In the genomic region with DNA sequence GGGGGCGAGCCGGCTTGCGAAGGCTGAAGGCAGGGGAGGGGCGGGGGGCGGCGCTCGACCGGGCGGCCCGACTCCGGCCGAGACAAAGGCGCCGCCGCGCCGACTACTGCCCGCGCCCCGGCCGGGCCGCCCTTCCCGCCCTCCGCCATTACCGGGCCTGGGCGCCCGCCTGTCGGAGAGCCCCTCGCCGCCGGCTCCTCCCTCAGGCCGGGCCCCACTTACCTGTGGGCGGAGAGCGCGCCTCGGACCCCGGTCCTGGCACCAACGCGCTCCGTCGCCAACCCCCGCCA, we compare ENCODE assay signal across 8 cellular contexts. TPM values are rescaled to one million over a fixed set of nuclear protein-coding genes. Genes with fewer than 3 reads are reported as not detected.
DNase-seq lines count a peak whose midpoint lies in the region; ATAC-seq and FAIRE-seq lines count a peak whose summit lies in the region.

No MANE protein-coding gene starts in this region.

- H3K9me3 Mint-ChIP-seq in activated T-cell treated with anti-CD3 and anti-CD28 coated beads, Interleukin-2, amount 50 U/mL, for 72 hours: no peaks in the 10 kb centered on the region
- no peaks in the 10 kb centered on the region for H3K9me3 Mint-ChIP-seq in activated T-helper 1 cell treated with anti-CD3 and anti-CD28 coated beads, Interleukin-12 subunit alpha, Interleukin-12 subunit beta, Interleukin-2, Interleukin-4 antibody, amounts not matched to agents 30 ng/mL and 10 ng/mL and 1 ng/mL, durations not matched to agents 14 hours and 24 hours and 36 hours

- DNase-seq in COR-L47 (lab: John Stamatoyannopoulos, UW) (peak; percentile 50), GM19240 (ENCODE audit: insufficient read length, low spot score) (peak; percentile 57), HTR-8/SVneo (ENCODE audit: insufficient read length, low spot score) (no peak)
- no peak for DNase-seq in activated T-cell treated with anti-CD3 and anti-CD28 coated beads, Interleukin-2, amount 50 U/mL, for 72 hours
- DNase-seq in activated T-helper 1 cell treated with anti-CD3 and anti-CD28 coated beads, Interleukin-12 subunit alpha, Interleukin-12 subunit beta, Interleukin-2, Interleukin-4 antibody, amounts not matched to agents 30 ng/mL and 10 ng/mL and 1 ng/mL, durations not matched to agents 14 hours and 24 hours and 36 hours (ENCODE audit: low spot score): no peak

- H3K9ac ChIP-seq in subcutaneous abdominal adipose tissue (ENCODE audit: low read length in 5 of 5): peak overlapping the region in 4 of 5 donors; percentile 75 to 96 (median 87)

- peak overlapping the region in 1 of 2 donors; percentile 92 for H3K4me3 Mint-ChIP-seq in activated T-cell treated with anti-CD3 and anti-CD28 coated beads, Interleukin-2, amount 50 U/mL, for 72 hours
- H3K4me3 Mint-ChIP-seq in activated T-helper 1 cell treated with anti-CD3 and anti-CD28 coated beads, Interleukin-12 subunit alpha, Interleukin-12 subunit beta, Interleukin-2, Interleukin-4 antibody, amounts not matched to agents 30 ng/mL and 10 ng/mL and 1 ng/mL, durations not matched to agents 14 hours and 24 hours and 36 hours: no peak overlapping the region

- intact Hi-C loops in activated T-helper 1 cell treated with anti-CD3 and anti-CD28 coated beads, Interleukin-12 subunit alpha, Interleukin-12 subunit beta, Interleukin-2, Interleukin-4 antibody, amounts not matched to agents 30 ng/mL and 10 ng/mL and 1 ng/mL, durations not matched to agents 14 hours and 24 hours and 36 hours (cut with micrococcal nuclease): loop anchor here (1.0 to 10.0 kb wide), 7 partner anchors 19 to 1554 kb away; a partner anchor contains a TSS

- H3K27ac Mint-ChIP-seq in activated T-cell treated with anti-CD3 and anti-CD28 coated beads, Interleukin-2, amount 50 U/mL, for 72 hours: no peak overlapping the region
- no peak overlapping the region for H3K27ac Mint-ChIP-seq in activated T-helper 1 cell treated with anti-CD3 and anti-CD28 coated beads, Interleukin-12 subunit alpha, Interleukin-12 subunit beta, Interleukin-2, Interleukin-4 antibody, amounts not matched to agents 30 ng/mL and 10 ng/mL and 1 ng/mL, durations not matched to agents 14 hours and 24 hours and 36 hours

- no peak for FAIRE-seq in HTR-8/SVneo (lab: Jason Lieb, UNC)

- H3K4me1 ChIP-seq in subcutaneous abdominal adipose tissue (ENCODE audit: control insufficient read depth in 5 of 5, insufficient read depth in 5 of 5, low read length in 5 of 5): peaks cover 4 to 54% (median 45%) of the 10 kb centered on the region in 5 donors

- peak overlapping the region; percentile 90 for H3K27ac ChIP-seq in subcutaneous abdominal adipose tissue (ENCODE audit: low read depth, low read length)

- peaks cover 36% of the 10 kb centered on the region for H3K4me1 Mint-ChIP-seq in activated T-cell treated with anti-CD3 and anti-CD28 coated beads, Interleukin-2, amount 50 U/mL, for 72 hours (ENCODE audit: low read depth)
- peaks cover 34% of the 10 kb centered on the region for H3K4me1 Mint-ChIP-seq in activated T-helper 1 cell treated with anti-CD3 and anti-CD28 coated beads, Interleukin-12 subunit alpha, Interleukin-12 subunit beta, Interleukin-2, Interleukin-4 antibody, amounts not matched to agents 30 ng/mL and 10 ng/mL and 1 ng/mL, durations not matched to agents 14 hours and 24 hours and 36 hours (ENCODE audit: low read depth)

- peak overlapping the region; percentile 81 for H3K4me3 ChIP-seq in iPS-18c (ENCODE audit: insufficient read depth, low read depth, low read length)
- peak overlapping the region in 4 of 5 donors; percentile 51 to 89 (median 80) for H3K4me3 ChIP-seq in subcutaneous abdominal adipose tissue (ENCODE audit: low read depth in 1 of 5, low read length in 5 of 5)

- H3K9me3 ChIP-seq in iPS-18c (ENCODE audit: control insufficient read depth, insufficient read depth, low read length): peaks cover 4% of the 10 kb centered on the region
- no peaks in the 10 kb centered on the region for H3K9me3 ChIP-seq in subcutaneous abdominal adipose tissue (ENCODE audit: control insufficient read depth in 5 of 5, low read length in 5 of 5)

- no peaks in the 10 kb centered on the region for H3K27me3 Mint-ChIP-seq in activated T-cell treated with anti-CD3 and anti-CD28 coated beads, Interleukin-2, amount 50 U/mL, for 72 hours (ENCODE audit: low read depth)
- H3K27me3 Mint-ChIP-seq in activated T-helper 1 cell treated with anti-CD3 and anti-CD28 coated beads, Interleukin-12 subunit alpha, Interleukin-12 subunit beta, Interleukin-2, Interleukin-4 antibody, amounts not matched to agents 30 ng/mL and 10 ng/mL and 1 ng/mL, durations not matched to agents 14 hours and 24 hours and 36 hours (ENCODE audit: insufficient read depth): no peaks in the 10 kb centered on the region

- ATAC-seq in HG03175 (IDR thresholded peaks at IDR 0.05; ENCODE audit: unreplicated experiment): peak; percentile 55
- ATAC-seq in activated T-cell treated with anti-CD3 and anti-CD28 coated beads, Interleukin-2, amount 50 U/mL, for 72 hours (replicated peaks in 1 of 2): peak; percentile 75 to 76

- H3K36me3 ChIP-seq in subcutaneous abdominal adipose tissue (ENCODE audit: control insufficient read depth in 5 of 5, insufficient read depth in 5 of 5, low read length in 5 of 5): no peaks in the 10 kb centered on the region

- peaks cover 2 to 8% of the 10 kb centered on the region in 2 donors for H3K36me3 Mint-ChIP-seq in activated T-cell treated with anti-CD3 and anti-CD28 coated beads, Interleukin-2, amount 50 U/mL, for 72 hours (ENCODE audit: insufficient read depth in 2 of 2)
- H3K36me3 Mint-ChIP-seq in activated T-helper 1 cell treated with anti-CD3 and anti-CD28 coated beads, Interleukin-12 subunit alpha, Interleukin-12 subunit beta, Interleukin-2, Interleukin-4 antibody, amounts not matched to agents 30 ng/mL and 10 ng/mL and 1 ng/mL, durations not matched to agents 14 hours and 24 hours and 36 hours (ENCODE audit: low read depth): peaks cover 3% of the 10 kb centered on the region

- no peaks in the 10 kb centered on the region for H3K27me3 ChIP-seq in subcutaneous abdominal adipose tissue (ENCODE audit: control insufficient read depth in 5 of 5, insufficient read depth in 4 of 5, low read length in 5 of 5)

RNA-seq across cellular contexts. Expression of a gene that starts 0.3 kb away (rescaled TPM):
- total RNA-seq in activated T-cell treated with anti-CD3 and anti-CD28 coated beads, Interleukin-2, amount 50 U/mL, for 72 hours: 10 to 100 TPM; 28.2 to 30.4 TPM
- 15.6 and 16.8 TPM in 2 replicates for total RNA-seq in activated T-helper 1 cell treated with anti-CD3 and anti-CD28 coated beads, Interleukin-12 subunit alpha, Interleukin-12 subunit beta, Interleukin-2, Interleukin-4 antibody, amounts not matched to agents 30 ng/mL and 10 ng/mL and 1 ng/mL, durations not matched to agents 14 hours and 24 hours and 36 hours

Comparison
In these comparisons a context has a peak if more than half of its experiments do, and no peak if none do; other contexts are left out.
1. DNase-seq: peak in COR-L47 (single experiment) and GM19240 (single experiment); none in activated T-cell treated with anti-CD3 and anti-CD28 coated beads, Interleukin-2, amount 50 U/mL, for 72 hours (0 of 2), HTR-8/SVneo (single experiment) and activated T-helper 1 cell treated with anti-CD3 and anti-CD28 coated beads, Interleukin-12 subunit alpha, Interleukin-12 subunit beta, Interleukin-2, Interleukin-4 antibody, amounts not matched to agents 30 ng/mL and 10 ng/mL and 1 ng/mL, durations not matched to agents 14 hours and 24 hours and 36 hours (single experiment).